8 cellular contexts compared by ENCODE assay signal in genomic region chr10:27360581-27361172, GRCh38.
DNase-seq lines count a peak whose midpoint lies in the region; ATAC-seq and TF ChIP-seq lines count a peak whose summit lies in the region.

No MANE protein-coding gene starts in this region.

- H3K4me3 ChIP-seq in BJ (ENCODE audit: low read depth, low read length) (no peak overlapping the region), lower lobe of right lung (no peak overlapping the region)

- no peaks in the 10 kb centered on the region for H3K9me3 Mint-ChIP-seq in activated CD4-positive, alpha-beta T cell treated with anti-CD3 and anti-CD28 coated beads, Interleukin-2, amount 10 ng/mL, durations not matched to agents 7 days and 5 days

- no peaks in the 10 kb centered on the region for H3K36me3 ChIP-seq in BJ (ENCODE audit: control insufficient read depth, insufficient read depth, low read length)
- H3K36me3 ChIP-seq in lower lobe of right lung: no peaks in the 10 kb centered on the region

- H3K27me3 ChIP-seq in BJ (ENCODE audit: control insufficient read depth, insufficient read depth, low read length): no peaks in the 10 kb centered on the region
- no peaks in the 10 kb centered on the region for H3K27me3 ChIP-seq in lower lobe of right lung (ENCODE audit: low read depth)

- peak; percentile 92 for ATAC-seq in GM19035 (IDR thresholded peaks at IDR 0.05; ENCODE audit: unreplicated experiment)
- ATAC-seq in HG03280 (IDR thresholded peaks at IDR 0.05; ENCODE audit: unreplicated experiment): peak; percentile 93
- peak; percentile 78 to 89 for ATAC-seq in lower lobe of right lung

- no peaks in the 10 kb centered on the region for H3K36me3 Mint-ChIP-seq in activated CD4-positive, alpha-beta T cell treated with anti-CD3 and anti-CD28 coated beads, Interleukin-2, amount 10 ng/mL, durations not matched to agents 7 days and 5 days (ENCODE audit: low read depth)

- H3K27ac Mint-ChIP-seq in activated CD4-positive, alpha-beta T cell treated with anti-CD3 and anti-CD28 coated beads, Interleukin-2, amount 10 ng/mL, durations not matched to agents 7 days and 5 days: no peak overlapping the region

- H3K4me3 Mint-ChIP-seq in activated CD4-positive, alpha-beta T cell treated with anti-CD3 and anti-CD28 coated beads, Interleukin-2, amount 10 ng/mL, durations not matched to agents 7 days and 5 days: no peak overlapping the region

- peaks cover 6% of the 10 kb centered on the region for H3K27me3 Mint-ChIP-seq in activated CD4-positive, alpha-beta T cell treated with anti-CD3 and anti-CD28 coated beads, Interleukin-2, amount 10 ng/mL, durations not matched to agents 7 days and 5 days

- intact Hi-C loops in lower lobe of right lung (cut with DNase I): no loop called here

- no peaks in the 10 kb centered on the region for H3K9me3 ChIP-seq in lower lobe of right lung

- H3K27ac ChIP-seq in lower lobe of right lung: no peak overlapping the region

- TF ChIP-seq CTCF in BJ (IDR thresholded peaks at IDR 0.05; ENCODE audit: insufficient read depth, low read depth, low read length) (peak; percentile 57), lower lobe of right lung (IDR thresholded peaks at IDR 0.05) (peak; percentile 82)

- no peaks in the 10 kb centered on the region for H3K4me1 Mint-ChIP-seq in activated CD4-positive, alpha-beta T cell treated with anti-CD3 and anti-CD28 coated beads, Interleukin-2, amount 10 ng/mL, durations not matched to agents 7 days and 5 days

- CTCF ChIA-PET in BJ (lab: Yijun Ruan, JAX): interaction anchor here (1.0 to 1.8 kb wide), 3 partner anchors 124 to 183 kb away, joined by 3 to 8 read pairs (median 3); no protein-coding TSS in a partner anchor
- CTCF ChIA-PET in activated CD4-positive, alpha-beta T cell treated with anti-CD3 and anti-CD28 coated beads, Interleukin-2, amount 10 ng/mL, durations not matched to agents 7 days and 5 days (lab: Charles Lee): interaction anchor here (0.9 to 1.1 kb wide), 2 partner anchors 9 to 14 kb away, joined by 3 read pairs; no protein-coding TSS in a partner anchor

- POLR2A ChIA-PET in BJ (lab: Charles Lee): no interaction called here
- POLR2A ChIA-PET in activated CD4-positive, alpha-beta T cell treated with anti-CD3 and anti-CD28 coated beads, Interleukin-2, amount 10 ng/mL, durations not matched to agents 7 days and 5 days (lab: Charles Lee): no interaction called here

- DNase-seq in BJ (ENCODE audit: low read depth) (no peak), NCI-H446 treated with DMSO at 0.1 percent for 48 hours (lab: John Stamatoyannopoulos, UW) (peak; percentile 39), dermis blood vessel endothelial cell (peak; percentile 89), lower lobe of right lung (peak; percentile 81)
- peak; percentile 87 for DNase-seq in activated CD4-positive, alpha-beta T cell treated with anti-CD3 and anti-CD28 coated beads, Interleukin-2, amount 10 ng/mL, durations not matched to agents 7 days and 5 days
- DNase-seq in stimulated activated CD8-positive, alpha-beta memory T cell treated with anti-CD3 and anti-CD28 coated beads, Interleukin-12 subunit alpha, Interleukin-12 subunit beta, amount 100 ng/mL, for 4 hours (ENCODE audit: low read depth): peak; percentile 59

- no peaks in the 10 kb centered on the region for H3K4me1 ChIP-seq in lower lobe of right lung
